23 cellular contexts compared by ENCODE assay signal in the genomic region with DNA sequence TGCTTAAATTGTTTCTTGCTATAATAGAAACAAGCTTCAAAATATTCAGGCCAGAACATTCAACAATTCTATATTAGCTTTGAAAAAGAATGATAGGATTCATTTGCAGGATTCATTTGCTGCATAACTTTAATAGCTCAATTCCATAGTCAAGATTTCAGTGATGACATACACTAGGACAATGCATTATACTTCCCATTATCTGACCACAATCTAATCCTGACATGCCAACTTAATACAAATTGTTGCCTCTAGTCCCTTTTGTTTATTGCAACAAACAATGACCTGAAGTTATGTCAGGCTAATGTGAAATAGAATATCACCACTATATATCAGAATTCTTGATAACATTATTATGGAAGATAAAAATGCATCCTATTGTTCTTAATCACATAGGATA.
DNase-seq lines count a peak whose midpoint lies in the region; ATAC-seq, FAIRE-seq and TF ChIP-seq lines count a peak whose summit lies in the region.
"Had no signal": no experiment of that assay in that cellular context is flagged by ENCODE, and none has a peak within 500 bp of the region (broad histone marks: within the 10 kb centered on the region; RNA-seq: fewer than 3 reads in every experiment).

No MANE protein-coding gene starts in this region.

- no peaks in the 10 kb centered on the region for H3K79me2 ChIP-seq in astrocyte (ENCODE audit: insufficient read depth, low read length)

- POLR2A ChIA-PET in MCF 10A (lab: Yijun Ruan, JAX), result interaction anchor here (0.6 kb wide), 1 partner anchor 93 kb away, joined by 3 read pairs; no protein-coding TSS in a partner anchor

- H4K20me1 ChIP-seq in astrocyte (ENCODE audit: insufficient read depth, low read length), result no peaks in the 10 kb centered on the region

- H3K27me3 Mint-ChIP-seq in astrocyte (ENCODE audit: low read depth, unreplicated experiment) (peaks cover 2% of the 10 kb centered on the region), MCF 10A (ENCODE audit: insufficient read depth, unreplicated experiment) (no peaks in the 10 kb centered on the region)
- H3K27me3 Mint-ChIP-seq: type B pancreatic cell had no signal

- H3K4me3 Mint-ChIP-seq in astrocyte (ENCODE audit: unreplicated experiment), result no peak overlapping the region
- H3K4me3 Mint-ChIP-seq in MCF 10A (ENCODE audit: unreplicated experiment), result no peak overlapping the region
- H3K4me3 Mint-ChIP-seq: activated CD4-positive, alpha-beta T cell treated with anti-CD3 and anti-CD28 coated beads, Interleukin-2, amount 10 ng/mL, durations not matched to agents 24 days and 14 days; natural killer cell treated with Interleukin-12 subunit alpha and Interleukin-12 subunit beta and Interleukin-15 and Interleukin-18, amount 100 ng/mL, for 72 hours; type B pancreatic cell had no signal

- H3K36me3 ChIP-seq in astrocyte (ENCODE audit: insufficient read depth, low read length), result no peaks in the 10 kb centered on the region
- no peaks in the 10 kb centered on the region for H3K36me3 ChIP-seq in kidney (ENCODE audit: control insufficient read depth in 1 of 2, insufficient read depth in 2 of 2, low read length in 2 of 2)
- H3K36me3 ChIP-seq: BE2C, cardiac muscle cell, MG63, WERI-Rb-1 had no signal

- peak overlapping the region; percentile 21 for H3K27ac ChIP-seq in astrocyte (ENCODE audit: low read depth, low read length)
- no peak overlapping the region for H3K27ac ChIP-seq in kidney (ENCODE audit: low read depth in 2 of 2, low read length in 2 of 2)
- H3K27ac ChIP-seq: 22Rv1, cardiac muscle cell, WERI-Rb-1 had no signal

- no peak for TF ChIP-seq POLR2A in H54 (IDR thresholded peaks at IDR 0.05; ENCODE audit: low read depth, low read length)

- CTCF ChIA-PET in MCF 10A (lab: Yijun Ruan, JAX), result interaction anchor here (0.6 to 2.5 kb wide), 5 partner anchors 39 to 628 kb away, joined by 3 to 8 read pairs (median 3); partner anchors contain the start of gene DNAH7

- H3K4me1 ChIP-seq in astrocyte (ENCODE audit: insufficient read depth, low read length) (peaks cover 6% of the 10 kb centered on the region), kidney (ENCODE audit: control insufficient read depth in 1 of 2, insufficient read depth in 1 of 2, low read depth in 1 of 2, low read length in 2 of 2) (peaks cover 0 to 3% of the 10 kb centered on the region in 2 donors)
- H3K4me1 ChIP-seq: Caco-2 had no signal

- H3K27ac Mint-ChIP-seq in astrocyte (ENCODE audit: unreplicated experiment) (no peak overlapping the region), MCF 10A (ENCODE audit: low read depth, unreplicated experiment) (no peak overlapping the region)
- H3K27ac Mint-ChIP-seq: activated CD4-positive, alpha-beta T cell treated with anti-CD3 and anti-CD28 coated beads, Interleukin-2, amount 10 ng/mL, durations not matched to agents 24 days and 14 days; natural killer cell treated with Interleukin-12 subunit alpha and Interleukin-12 subunit beta and Interleukin-15 and Interleukin-18, amount 100 ng/mL, for 72 hours; type B pancreatic cell had no signal

- BruUV-seq in MCF 10A (replicated peaks; lab: Mats Ljungman, UMichigan), result no TSS peak

- H3K9me3 ChIP-seq in astrocyte (ENCODE audit: insufficient read depth, low read depth, low read length), result no peaks in the 10 kb centered on the region
- H3K9me3 ChIP-seq in kidney (ENCODE audit: control insufficient read depth in 1 of 2, low read length in 2 of 2), result no peaks in the 10 kb centered on the region
- H3K9me3 ChIP-seq: BE2C, Caco-2 had no signal

- no peak overlapping the region for H2AFZ ChIP-seq in astrocyte (ENCODE audit: low read depth, low read length)

- H3K4me2 ChIP-seq in astrocyte (ENCODE audit: low read length), result peak overlapping the region; percentile 61

- no peak overlapping the region for H3K9ac ChIP-seq in astrocyte (ENCODE audit: low read length)
- no peak overlapping the region for H3K9ac ChIP-seq in kidney (ENCODE audit: low read length in 2 of 2)

- peak; percentile 28 for DNase-seq in A172 (ENCODE audit: low spot score)
- DNase-seq in H54 (ENCODE audit: insufficient read length, low spot score), result no peak
- DNase-seq in astrocyte (ENCODE audit: low read depth), result peak; percentile 61
- DNase-seq in foreskin fibroblast, result peak; percentile 7 to 41
- no peak for DNase-seq in MCF 10A (ENCODE audit: unreplicated experiment)
- no peak for DNase-seq in kidney
- no peak for DNase-seq in AML-193 (lab: John Stamatoyannopoulos, UW)
- DNase-seq: activated CD4-positive, alpha-beta T cell treated with anti-CD3 and anti-CD28 coated beads, Interleukin-2, amount 10 ng/mL, durations not matched to agents 24 days and 14 days; activated naive CD4-positive, alpha-beta T cell treated with Interleukin-2 at 50 U/mL for 16 hours; activated T-cell treated with anti-CD3 and anti-CD28 coated beads, Interleukin-2, amount 50 U/mL, for 48 hours; Caco-2; DND-41; NCI-H1417; WERI-Rb-1 had no signal

- no peaks in the 10 kb centered on the region for H3K36me3 Mint-ChIP-seq in astrocyte (ENCODE audit: low read depth, unreplicated experiment)
- H3K36me3 Mint-ChIP-seq in MCF 10A (ENCODE audit: insufficient read depth, unreplicated experiment), result no peaks in the 10 kb centered on the region
- H3K36me3 Mint-ChIP-seq: natural killer cell treated with Interleukin-12 subunit alpha and Interleukin-12 subunit beta and Interleukin-15 and Interleukin-18, amount 100 ng/mL, for 72 hours; type B pancreatic cell had no signal

- H3K9me3 Mint-ChIP-seq in astrocyte (ENCODE audit: unreplicated experiment) (no peaks in the 10 kb centered on the region), MCF 10A (ENCODE audit: unreplicated experiment) (peaks cover 2% of the 10 kb centered on the region)
- H3K9me3 Mint-ChIP-seq: activated CD4-positive, alpha-beta T cell treated with anti-CD3 and anti-CD28 coated beads, Interleukin-2, amount 10 ng/mL, durations not matched to agents 24 days and 14 days; natural killer cell treated with Interleukin-12 subunit alpha and Interleukin-12 subunit beta and Interleukin-15 and Interleukin-18, amount 100 ng/mL, for 72 hours; type B pancreatic cell had no signal

- FAIRE-seq in H54 (lab: Jason Lieb, UNC) (peak; percentile 75), astrocyte (lab: Jason Lieb, UNC) (no peak), kidney (lab: Jason Lieb, UNC) (no peak)
- FAIRE-seq: islet of Langerhans had no signal

- H3K27me3 ChIP-seq in astrocyte (ENCODE audit: insufficient read depth, low read length), result no peaks in the 10 kb centered on the region
- H3K27me3 ChIP-seq: BE2C, cardiac muscle cell, dorsolateral prefrontal cortex, MG63 had no signal

- intact Hi-C loops in MCF 10A (cut with micrococcal nuclease), result no loop called here
- intact Hi-C loops in kidney (cut with DNase I), result no loop called here

- no peak for ATAC-seq in HG02759 (IDR thresholded peaks at IDR 0.05; ENCODE audit: unreplicated experiment)
- ATAC-seq: natural killer cell treated with Interleukin-12 subunit alpha and Interleukin-12 subunit beta and Interleukin-15 and Interleukin-18, amount 100 ng/mL, for 72 hours had no signal

- peaks cover 3% of the 10 kb centered on the region for H3K4me1 Mint-ChIP-seq in astrocyte (ENCODE audit: low read depth, unreplicated experiment)
- H3K4me1 Mint-ChIP-seq in MCF 10A (ENCODE audit: insufficient read depth, unreplicated experiment), result peaks cover 10% of the 10 kb centered on the region
- H3K4me1 Mint-ChIP-seq: activated CD4-positive, alpha-beta T cell treated with anti-CD3 and anti-CD28 coated beads, Interleukin-2, amount 10 ng/mL, durations not matched to agents 24 days and 14 days had no signal

- H3K4me3 ChIP-seq in astrocyte (ENCODE audit: insufficient read depth, low read depth, low read length) (no peak overlapping the region), foreskin fibroblast (ENCODE audit: low read depth in 1 of 2, low read length in 2 of 2) (no peak overlapping the region), kidney (ENCODE audit: low read length in 2 of 2) (no peak overlapping the region)
- H3K4me3 ChIP-seq: cardiac muscle cell, dorsolateral prefrontal cortex, MG63 had no signal

- TF ChIP-seq CTCF in astrocyte (IDR thresholded peaks at IDR 0.05; ENCODE audit: insufficient read depth, low read depth, low read length), result no peak
- no peak for TF ChIP-seq CTCF in foreskin fibroblast (IDR thresholded peaks at IDR 0.05; ENCODE audit: low read depth, low read length)
- TF ChIP-seq CTCF in MCF 10A (IDR thresholded peaks at IDR 0.05; ENCODE audit: unreplicated experiment), result no peak
- no peak for TF ChIP-seq CTCF in kidney (IDR thresholded peaks at IDR 0.05; ENCODE audit: borderline replicate concordance, extremely low read depth, insufficient read depth)

Comparison
In these comparisons a context has a peak if more than half of its experiments do, and no peak if none do; other contexts are left out.
1. DNase-seq: peak in A172 (single experiment), astrocyte (single experiment) and foreskin fibroblast (2 of 2); none in H54 (single experiment), MCF 10A (single experiment), kidney (single experiment) and AML-193 (0 of 2).